Comparison of ENCODE assay signal across 10 cellular contexts in the genomic region with DNA sequence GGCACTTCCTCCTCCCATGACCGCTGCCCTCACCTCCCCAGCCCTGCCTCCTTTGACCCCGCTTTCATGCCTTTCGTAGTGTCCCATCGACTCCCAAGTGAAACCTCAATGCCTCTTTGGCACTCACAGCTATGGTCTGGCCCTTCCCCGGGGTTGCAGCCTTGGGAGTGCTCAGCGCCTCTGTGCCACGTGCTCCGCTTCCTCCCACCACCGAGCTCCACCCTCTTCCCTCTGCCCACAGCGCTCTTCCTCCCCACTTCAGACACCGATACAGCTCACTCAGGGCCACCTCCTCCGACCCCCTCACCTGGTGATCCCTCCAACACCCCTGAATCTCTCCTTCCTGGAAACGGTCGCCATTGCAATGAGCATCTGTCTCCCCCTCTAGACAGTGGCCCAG. TPM values are rescaled to one million over a fixed set of nuclear protein-coding genes. Genes with fewer than 3 reads are reported as not detected.
DNase-seq lines count a peak whose midpoint lies in the region; ATAC-seq and TF ChIP-seq lines count a peak whose summit lies in the region.
"Had no signal": no experiment of that assay in that cellular context is flagged by ENCODE, and none has a peak within 500 bp of the region (broad histone marks: within the 10 kb centered on the region; RNA-seq: fewer than 3 reads in every experiment).

No MANE protein-coding gene starts in this region.

- no peaks in the 10 kb centered on the region for H3K9me2 ChIP-seq in MM.1S (replicated peaks; ENCODE audit: insufficient read depth, low read length)

- no peak for TF ChIP-seq POLR2A in adrenal gland (IDR thresholded peaks at IDR 0.05)

- DNase-seq in T-helper 17 cell (peak in 1 of 3 donors; percentile 15), adrenal gland (peak in 6 of 7 donors; percentile 43 to 66 (median 54)), NCI-H1105 (lab: John Stamatoyannopoulos, UW) (no peak), MM.1S (no peak), NCI-H1417 treated with DMSO at 0.1 percent for 48 hours (lab: John Stamatoyannopoulos, UW) (no peak)

- whole genome bisulfite sequencing in adrenal gland, 4 donors = 45 to 59% (median 50%) methylated on average over 14 of the region's 14 CpGs

- H3K9me3 ChIP-seq in T-helper 17 cell (ENCODE audit: control insufficient read depth, low read length, poor library complexity, severe bottlenecking) (no peaks in the 10 kb centered on the region), adrenal gland (replicated peaks in 1 of 3) (no peaks in the 10 kb centered on the region), MM.1S (replicated peaks; ENCODE audit: insufficient read depth, low read length) (no peaks in the 10 kb centered on the region)

- H3K4me3 Mint-ChIP-seq in T-helper 17 cell (peak overlapping the region; percentile 78), nephron (no peak overlapping the region)

- no peaks in the 10 kb centered on the region for H3K79me2 ChIP-seq in MM.1S (ENCODE audit: low read length)

- peak overlapping the region; percentile 88 for H3K27ac Mint-ChIP-seq in T-helper 17 cell
- H3K27ac Mint-ChIP-seq in nephron = peak overlapping the region in 2 of 3 experiments; percentile 93 to 99

- H3K36me3 Mint-ChIP-seq in T-helper 17 cell (ENCODE audit: low read depth) (no peaks in the 10 kb centered on the region), nephron (ENCODE audit: low read depth) (no peaks in the 10 kb centered on the region)

- H3K36me3 ChIP-seq in adrenal gland (replicated peaks in 1 of 2) = no peaks in the 10 kb centered on the region
- no peaks in the 10 kb centered on the region for H3K36me3 ChIP-seq in MM.1S (replicated peaks; ENCODE audit: insufficient read depth, low read length)

- no peak for TF ChIP-seq CTCF in adrenal gland (IDR thresholded peaks at IDR 0.05)
- no peak for TF ChIP-seq CTCF in nephron (IDR thresholded peaks at IDR 0.05; ENCODE audit: unreplicated experiment in 3 of 3)
- TF ChIP-seq CTCF in MM.1S (IDR thresholded peaks at IDR 0.05; ENCODE audit: low read length) = no peak

- no peak overlapping the region for H2AFZ ChIP-seq in MM.1S (ENCODE audit: low read length)

- intact Hi-C loops in adrenal gland (cut with DNase I) = no loop called here

- H3K27ac ChIP-seq in adrenal gland (peak overlapping the region in 2 of 5 donors; percentile 8 to 88), temporal lobe (ENCODE audit: low read depth, low read length) (peak overlapping the region; percentile 12), MM.1S (ENCODE audit: low read length) (no peak overlapping the region)
- H3K27ac ChIP-seq: VCaP had no signal

- no peaks in the 10 kb centered on the region for H4K20me1 ChIP-seq in MM.1S (ENCODE audit: insufficient read depth, low read length)

- H3K27me3 Mint-ChIP-seq in T-helper 17 cell (no peaks in the 10 kb centered on the region), nephron (ENCODE audit: low read depth) (peaks cover 7% of the 10 kb centered on the region)

- H3K4me3 ChIP-seq in adrenal gland (no peak overlapping the region), MM.1S (ENCODE audit: low read length) (no peak overlapping the region)

- H3K4me2 ChIP-seq in MM.1S (ENCODE audit: low read depth, low read length) = no peak overlapping the region

- H3F3A ChIP-seq in MM.1S (ENCODE audit: insufficient read depth, low read length) = no peaks in the 10 kb centered on the region

- no peaks in the 10 kb centered on the region for H3K27me3 ChIP-seq in adrenal gland
- peaks cover 8% of the 10 kb centered on the region; the same call in 1 of the 2 replicates for H3K27me3 ChIP-seq in MM.1S (replicated peaks; ENCODE audit: insufficient read depth, low read length)

- ATAC-seq in T-helper 17 cell (peak; percentile 93), GM21737 (IDR thresholded peaks at IDR 0.05; ENCODE audit: unreplicated experiment) (no peak)

- peaks cover 0 to 28% of the 10 kb centered on the region in 2 donors for H3K4me1 ChIP-seq in adrenal gland (replicated peaks in 1 of 2)
- no peaks in the 10 kb centered on the region for H3K4me1 ChIP-seq in MM.1S (ENCODE audit: low read length)

- peaks cover 22% of the 10 kb centered on the region for H3K4me1 Mint-ChIP-seq in T-helper 17 cell
- peaks cover 77% of the 10 kb centered on the region for H3K4me1 Mint-ChIP-seq in nephron

- no peak overlapping the region for H3K9ac ChIP-seq in MM.1S (ENCODE audit: low read length)

- H3K9me3 Mint-ChIP-seq in nephron = no peaks in the 10 kb centered on the region

RNA-seq across cellular contexts. Expression of a gene that starts 16.6 kb away (rescaled TPM):
- total RNA-seq in T-helper 17 cell (not detected), adrenal gland (1 to 10 TPM in 2 of 8 donors, not detected in 6; 1.7 to 3.1 TPM), temporal lobe (not detected)
- polyA plus RNA-seq in adrenal gland = 1 to 10 TPM in 1 of 3 donors, not detected in 2; 1.5 TPM
- total RNA-seq: kidney epithelial cell had no signal

Comparison
In these comparisons a context has a peak if more than half of its experiments do, and no peak if none do; other contexts are left out.
1. DNase-seq: peak in adrenal gland (6 of 7); none in NCI-H1105 (single experiment), MM.1S (single experiment) and NCI-H1417 treated with DMSO at 0.1 percent for 48 hours (single experiment).